7 cellular contexts compared by ENCODE assay signal in genomic region chr19:15432018-15432494, GRCh38. TPM values are rescaled to one million over a fixed set of nuclear protein-coding genes. Genes with fewer than 3 reads are reported as not detected.
DNase-seq lines count a peak whose midpoint lies in the region; ATAC-seq and TF ChIP-seq lines count a peak whose summit lies in the region.

No MANE protein-coding gene starts in this region.

- peaks cover 38% of the 10 kb centered on the region for H3K79me2 ChIP-seq in KMS-11 (ENCODE audit: insufficient read depth, low read depth)

- ATAC-seq in GM18498 (IDR thresholded peaks at IDR 0.05; ENCODE audit: unreplicated experiment) = peak; percentile 10

- H2BK120ac ChIP-seq in mesenchymal stem cell (ENCODE audit: low read depth, low read length) = peak overlapping the region; percentile 82

- peak overlapping the region; percentile 77 for H4K91ac ChIP-seq in mesenchymal stem cell (ENCODE audit: low read length)

- no peak overlapping the region for H2BK5ac ChIP-seq in mesenchymal stem cell (ENCODE audit: low read depth, low read length, poor library complexity, severe bottlenecking)

- DNase-seq in brain microvascular endothelial cell (no peak), mesenchymal stem cell (no peak), tibial nerve (ENCODE audit: low spot score in 2 of 2) (no peak), SW 1271 (lab: John Stamatoyannopoulos, UW) (no peak), NCI-H345 (lab: John Stamatoyannopoulos, UW) (no peak)

- H3K9me3 ChIP-seq in mesenchymal stem cell (ENCODE audit: control insufficient read depth, low read length) = no peaks in the 10 kb centered on the region
- no peaks in the 10 kb centered on the region for H3K9me3 ChIP-seq in tibial nerve

- TF ChIP-seq EP300 in tibial nerve (IDR thresholded peaks at IDR 0.05) = no peak

- peak overlapping the region; percentile 47 to 85 for H3K18ac ChIP-seq in mesenchymal stem cell (ENCODE audit: low read depth in 1 of 2, low read length in 2 of 2)

- H3K27ac ChIP-seq in KMS-11 (peak overlapping the region; percentile 54), brain microvascular endothelial cell (peak overlapping the region; percentile 53), mesenchymal stem cell (ENCODE audit: low read length, poor library complexity, severe bottlenecking) (peak overlapping the region; percentile 46), tibial nerve (peak overlapping the region; percentile 54 to 86 (median 78))

- H3K4me2 ChIP-seq in KMS-11 (peak overlapping the region; percentile 81), mesenchymal stem cell (ENCODE audit: low read length, poor library complexity, severe bottlenecking) (peak overlapping the region; percentile 95)

- peak overlapping the region in 1 of 2 experiments; percentile 54 for H3K4ac ChIP-seq in mesenchymal stem cell (ENCODE audit: low read depth in 1 of 2, low read length in 2 of 2)

- H3K36me3 ChIP-seq in KMS-11 (ENCODE audit: insufficient read depth) = no peaks in the 10 kb centered on the region; the same call in 1 of the 2 replicates
- H3K36me3 ChIP-seq in brain microvascular endothelial cell (replicated peaks) = peaks cover 7% of the 10 kb centered on the region
- peaks cover 13 to 43% of the 10 kb centered on the region in 2 experiments for H3K36me3 ChIP-seq in mesenchymal stem cell (ENCODE audit: control insufficient read depth in 1 of 2, insufficient read depth in 2 of 2, low read depth in 1 of 2, low read length in 2 of 2)
- H3K36me3 ChIP-seq in tibial nerve = peaks cover 0 to 38% (median 9%) of the 10 kb centered on the region in 3 donors

- peak overlapping the region; percentile 74 for H4K8ac ChIP-seq in mesenchymal stem cell (ENCODE audit: low read length)

- H2BK15ac ChIP-seq in mesenchymal stem cell (ENCODE audit: low read depth, poor library complexity, severe bottlenecking) = no peak overlapping the region

- peak overlapping the region in 1 of 2 experiments; percentile 3 for H3K23ac ChIP-seq in mesenchymal stem cell (ENCODE audit: low read length in 2 of 2)

- peaks cover 13% of the 10 kb centered on the region for H3K4me1 ChIP-seq in KMS-11 (ENCODE audit: low read depth, poor library complexity, severe bottlenecking)
- H3K4me1 ChIP-seq in mesenchymal stem cell (ENCODE audit: control insufficient read depth, insufficient read depth, low read depth, low read length) = peaks cover 23% of the 10 kb centered on the region
- H3K4me1 ChIP-seq in tibial nerve = peaks cover 0 to 45% (median 20%) of the 10 kb centered on the region in 4 donors

- H2AFZ ChIP-seq in KMS-11 (ENCODE audit: low read depth) = peak overlapping the region; percentile 30; the same call in 1 of the 2 replicates
- H2AFZ ChIP-seq in mesenchymal stem cell (ENCODE audit: low read depth, low read length) = no peak overlapping the region

- peak overlapping the region; percentile 90 for H3K9ac ChIP-seq in KMS-11
- peak overlapping the region; percentile 92 for H3K9ac ChIP-seq in mesenchymal stem cell (ENCODE audit: low read length)

- H3K14ac ChIP-seq in mesenchymal stem cell (ENCODE audit: low read length in 2 of 2) = no peak overlapping the region

- no peak for TF ChIP-seq POLR2A in tibial nerve (IDR thresholded peaks at IDR 0.05)

- peak overlapping the region in 1 of 2 experiments; percentile 67 for H2BK12ac ChIP-seq in mesenchymal stem cell (ENCODE audit: low read length in 2 of 2)

- H4K20me1 ChIP-seq in KMS-11 (ENCODE audit: insufficient read depth) = no peaks in the 10 kb centered on the region

- in situ Hi-C loops in brain microvascular endothelial cell (cut with HindIII; ENCODE audit: low pct_ligation_motif_present, low sequenced_read_pairs) = no loop called here

- WGBS in mesenchymal stem cell = 2% methylated on average over 14 of the region's 44 CpGs
- 0% methylated on average over 21 to 23 of the region's 44 CpGs for WGBS in tibial nerve, 2 donors

- H3K4me3 ChIP-seq in KMS-11 (IDR thresholded peaks at IDR 0.05; ENCODE audit: insufficient read depth, low read depth, low read length) (no peak overlapping the region), brain microvascular endothelial cell (ENCODE audit: low read depth, low read length) (peak overlapping the region; percentile 82), mesenchymal stem cell (ENCODE audit: insufficient read depth in 1 of 2, low read depth in 1 of 2, low read length in 2 of 2) (peak overlapping the region; percentile 82 to 84), tibial nerve (peak overlapping the region; percentile 73 to 96 (median 76))

- TF ChIP-seq CTCF in KMS-11 (conservative IDR thresholded peaks at IDR 0.05; ENCODE audit: low read depth, low read length) (no peak), brain microvascular endothelial cell (IDR thresholded peaks at IDR 0.05; ENCODE audit: low read depth, low read length, missing control alignments) (no peak), tibial nerve (IDR thresholded peaks at IDR 0.05) (no peak)

- H3K27me3 ChIP-seq in KMS-11 (ENCODE audit: insufficient read depth, low read depth) (no peaks in the 10 kb centered on the region), brain microvascular endothelial cell (replicated peaks) (no peaks in the 10 kb centered on the region), mesenchymal stem cell (ENCODE audit: control insufficient read depth in 1 of 2, insufficient read depth in 1 of 2, low read length in 2 of 2) (no peaks in the 10 kb centered on the region), tibial nerve (no peaks in the 10 kb centered on the region)

- no peak overlapping the region for H2AK5ac ChIP-seq in mesenchymal stem cell (ENCODE audit: low read length, severe bottlenecking)

- H3K79me1 ChIP-seq in mesenchymal stem cell (replicated peaks; ENCODE audit: low read length, poor library complexity, severe bottlenecking) = peaks cover 16% of the 10 kb centered on the region

RNA-seq across cellular contexts. Expression of gene AKAP8L, which starts 13.3 kb away (rescaled TPM):
- 54.6 TPM for polyA plus RNA-seq in mesenchymal stem cell (2013, experiment 1 of 2)
- 48.4 TPM for polyA plus RNA-seq in mesenchymal stem cell (2013, experiment 2 of 2)
- 100 to 1,000 TPM; 170 to 248 (median 183) TPM for total RNA-seq in tibial nerve

RNA-seq across cellular contexts. Expression of gene WIZ, which starts 17.7 kb away (rescaled TPM):
- polyA plus RNA-seq in mesenchymal stem cell (2013, experiment 1 of 2) = 35.6 TPM
- polyA plus RNA-seq in mesenchymal stem cell (2013, experiment 2 of 2) = 34.6 TPM
- total RNA-seq in tibial nerve = 100 to 1,000 TPM in 1 of 4 donors, 10 to 100 TPM in 3; 31.5 to 108 (median 46.3) TPM

RNA-seq across cellular contexts. Expression of gene RASAL3, which starts 32.3 kb away (rescaled TPM):
- 0.12 TPM for polyA plus RNA-seq in mesenchymal stem cell (2013, experiment 1 of 2)
- polyA plus RNA-seq in mesenchymal stem cell (2013, experiment 2 of 2) = 0.18 TPM
- 1 to 10 TPM; 2.9 to 6.6 (median 4.3) TPM for total RNA-seq in tibial nerve

RNA-seq across cellular contexts. Expression of gene PGLYRP2, which starts 47.2 kb away (rescaled TPM):
- not detected for polyA plus RNA-seq in mesenchymal stem cell (2013, experiment 1 of 2)
- polyA plus RNA-seq in mesenchymal stem cell (2013, experiment 2 of 2) = not detected
- not detected for total RNA-seq in tibial nerve

RNA-seq across cellular contexts. Expression of gene AKAP8, which starts 52.5 kb away (rescaled TPM):
- 15.4 TPM for polyA plus RNA-seq in mesenchymal stem cell (2013, experiment 1 of 2)
- 14.1 TPM for polyA plus RNA-seq in mesenchymal stem cell (2013, experiment 2 of 2)
- total RNA-seq in tibial nerve = 10 to 100 TPM; 26.4 to 58.5 (median 55.9) TPM
